In genomic region chr17:45293413-45294211, GRCh38 we compare ENCODE assay signal across 8 cellular contexts. TPM values are rescaled to one million over a fixed set of nuclear protein-coding genes. Genes with fewer than 3 reads are reported as not detected.
DNase-seq lines count a peak whose midpoint lies in the region; ATAC-seq and TF ChIP-seq lines count a peak whose summit lies in the region.

No MANE protein-coding gene starts in this region.

- H3K27ac ChIP-seq in SJCRH30 (peak overlapping the region; percentile 82), lower lobe of right lung (peak overlapping the region; percentile 76), substantia nigra (ENCODE audit: low read depth, low read length, poor library complexity, severe bottlenecking) (peak overlapping the region; percentile 50)

- H3K36me3 ChIP-seq in SJCRH30, result peaks cover 2% of the 10 kb centered on the region; the same call in 1 of the 2 replicates
- peaks cover 19% of the 10 kb centered on the region for H3K36me3 ChIP-seq in lower lobe of right lung

- DNase-seq in stimulated activated naive CD4-positive, alpha-beta T cell treated with Interleukin-2 at 50 U/mL for 16 hours (lab: John Stamatoyannopoulos, UW), result peak; percentile 14
- DNase-seq in stimulated activated naive CD4-positive, alpha-beta T cell (lab: John Stamatoyannopoulos, UW), result no peak
- DNase-seq in SJCRH30 (peak; percentile 91), dermis blood vessel endothelial cell (peak; percentile 94), lower lobe of right lung (peak; percentile 79), substantia nigra (lab: John Stamatoyannopoulos, UW) (peak in 38 of 49 donors; percentile 14 to 86 (median 54)), DMS79 (lab: John Stamatoyannopoulos, UW) (no peak)

- ATAC-seq in lower lobe of right lung, result peak; percentile 82 to 84
- ATAC-seq in HG02870 (IDR thresholded peaks at IDR 0.05; ENCODE audit: unreplicated experiment), result no peak

- no peak for TF ChIP-seq CTCF in lower lobe of right lung (IDR thresholded peaks at IDR 0.05)

- H3K27me3 ChIP-seq in SJCRH30, result no peaks in the 10 kb centered on the region
- H3K27me3 ChIP-seq in lower lobe of right lung (ENCODE audit: low read depth), result no peaks in the 10 kb centered on the region

- H3K4me3 ChIP-seq in SJCRH30 (no peak overlapping the region), lower lobe of right lung (no peak overlapping the region)

- H3K9me3 ChIP-seq in SJCRH30 (replicated peaks) (no peaks in the 10 kb centered on the region), lower lobe of right lung (no peaks in the 10 kb centered on the region)

- intact Hi-C loops in lower lobe of right lung (cut with DNase I), result no loop called here

- H3K4me1 ChIP-seq in SJCRH30 (peaks cover 35% of the 10 kb centered on the region), lower lobe of right lung (peaks cover 100% of the 10 kb centered on the region)

RNA-seq across cellular contexts. Expression of gene MAP3K14, which starts 23.2 kb away (rescaled TPM):
- total RNA-seq in SJCRH30 (2014; rRNA removed; shearing (Covaris generic)), result 3.9 and 4.7 TPM in 2 replicates
- total RNA-seq in dermis blood vessel endothelial cell (3.2 and 4.1 TPM in 2 replicates), lower lobe of right lung (9.3 TPM)

RNA-seq across cellular contexts. Expression of gene SPATA32, which starts 31.7 kb away (rescaled TPM):
- total RNA-seq in SJCRH30 (2014; rRNA removed; shearing (Covaris generic)), result 0.08 TPM in 1 of 2 replicates, not detected in the other
- total RNA-seq in dermis blood vessel endothelial cell (0.05 TPM in 1 of 2 replicates, not detected in the other), lower lobe of right lung (not detected)

Comparison
In these comparisons a context has a peak if more than half of its experiments do, and no peak if none do; other contexts are left out.
1. DNase-seq: peak in stimulated activated naive CD4-positive, alpha-beta T cell treated with Interleukin-2 at 50 U/mL for 16 hours (single experiment), SJCRH30 (2 of 2), dermis blood vessel endothelial cell (single experiment), lower lobe of right lung (single experiment) and substantia nigra (38 of 49); none in stimulated activated naive CD4-positive, alpha-beta T cell (0 of 6) and DMS79 (single experiment).
2. Peak in every context shown above with its lines, with median percentiles within 50 percentile points of each other: H3K27ac ChIP-seq.